ENCODE assay signal across 13 cellular contexts in genomic region chr2:29663266-29663665, GRCh38.
DNase-seq lines count a peak whose midpoint lies in the region; ATAC-seq and TF ChIP-seq lines count a peak whose summit lies in the region.
"Had no signal": no experiment of that assay in that cellular context is flagged by ENCODE, and none has a peak within 500 bp of the region (broad histone marks: within the 10 kb centered on the region; RNA-seq: fewer than 3 reads in every experiment).

No MANE protein-coding gene starts in this region.

- peak overlapping the region; percentile 68 for H3K27ac Mint-ChIP-seq in chondrocyte (ENCODE audit: unreplicated experiment)
- H3K27ac Mint-ChIP-seq: activated CD8-positive, alpha-beta T cell treated with anti-CD3 and anti-CD28 coated beads for 36 hours had no signal

- intact Hi-C loops in Right ventricle myocardium superior (cut with DNase I), result no loop called here

- H3K36me3 Mint-ChIP-seq in chondrocyte (ENCODE audit: low read depth), result peaks cover 4% of the 10 kb centered on the region

- peak; percentile 25 for DNase-seq in AG09309 (ENCODE audit: low read depth)
- DNase-seq in M059J (ENCODE audit: low read depth), result peak; percentile 18
- DNase-seq in chondrocyte (ENCODE audit: low spot score), result no peak
- DNase-seq in kidney tubule cell (ENCODE audit: low spot score), result peak; percentile 63
- no peak for DNase-seq in HuH-7 (ENCODE audit: low spot score)
- DNase-seq in NCI-H2081 treated with DMSO at 0.1 percent for 48 hours (lab: John Stamatoyannopoulos, UW), result no peak
- DNase-seq in Right ventricle myocardium superior, result no peak
- DNase-seq: activated CD8-positive, alpha-beta T cell treated with anti-CD3 and anti-CD28 coated beads for 36 hours; amniotic stem cell; MV-4-11; NCI-H2171; NK-92 treated with Interleukin-12 subunit alpha and Interleukin-12 subunit beta, amount 100 ng/mL, for 24 hours had no signal

- H3K27me3 Mint-ChIP-seq in chondrocyte (ENCODE audit: low read depth), result no peaks in the 10 kb centered on the region

- H3K9me3 Mint-ChIP-seq in chondrocyte (ENCODE audit: low read depth), result peaks cover 12% of the 10 kb centered on the region
- H3K9me3 Mint-ChIP-seq: activated CD8-positive, alpha-beta T cell treated with anti-CD3 and anti-CD28 coated beads for 36 hours had no signal

- H3K4me3 ChIP-seq in AG09309 (ENCODE audit: control insufficient read depth, low read depth, low read length), result no peak overlapping the region

- peaks cover 14% of the 10 kb centered on the region for H3K4me1 Mint-ChIP-seq in chondrocyte (ENCODE audit: low read depth)

- ATAC-seq in HG02885 (IDR thresholded peaks at IDR 0.05; ENCODE audit: poor library complexity, unreplicated experiment) (no peak), Right ventricle myocardium superior (ENCODE audit: poor library complexity) (no peak)
- ATAC-seq: activated CD8-positive, alpha-beta T cell treated with anti-CD3 and anti-CD28 coated beads for 36 hours had no signal

- TF ChIP-seq CTCF in AG09309 (IDR thresholded peaks at IDR 0.05; ENCODE audit: control insufficient read depth, insufficient read depth, low read depth, low read length, missing control alignments) (no peak), chondrocyte (IDR thresholded peaks at IDR 0.05) (no peak)

- H3K4me3 Mint-ChIP-seq in chondrocyte (ENCODE audit: unreplicated experiment), result no peak overlapping the region
- H3K4me3 Mint-ChIP-seq: activated CD8-positive, alpha-beta T cell treated with anti-CD3 and anti-CD28 coated beads for 36 hours had no signal

Comparison
In these comparisons a context has a peak if more than half of its experiments do, and no peak if none do; other contexts are left out.
1. DNase-seq: peak in AG09309 (single experiment), M059J (single experiment) and kidney tubule cell (single experiment); none in chondrocyte (single experiment), HuH-7 (single experiment), NCI-H2081 treated with DMSO at 0.1 percent for 48 hours (single experiment) and Right ventricle myocardium superior (single experiment).